In the genomic region with DNA sequence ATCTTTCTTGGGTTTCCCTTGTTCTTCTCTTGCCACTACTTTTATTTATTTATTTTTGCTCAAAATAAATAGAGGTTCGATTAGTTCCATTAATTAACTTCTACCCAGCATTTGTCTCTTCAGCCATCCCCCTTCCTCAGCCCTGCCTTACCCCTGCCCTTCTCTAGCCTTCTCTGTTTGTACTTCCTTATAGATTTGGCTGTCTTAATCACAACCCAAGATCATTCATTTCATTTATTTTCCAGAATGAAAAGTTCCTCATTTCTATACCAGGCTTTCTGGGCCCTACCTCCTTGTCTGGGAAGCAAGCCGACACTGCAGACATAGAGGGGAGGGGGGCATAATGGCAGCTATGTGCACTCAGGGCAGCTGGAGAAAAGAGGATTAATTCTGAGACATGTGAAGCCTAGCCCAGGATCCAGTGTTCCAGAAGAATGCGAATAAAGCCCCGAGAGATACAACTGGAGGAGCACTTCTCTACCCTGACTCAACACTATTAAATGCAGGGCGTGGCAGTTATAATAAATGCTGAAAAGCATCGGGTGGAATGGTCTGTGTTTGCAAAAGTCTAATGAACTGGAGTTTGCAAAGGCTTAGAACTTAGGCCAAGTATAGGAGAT, we compare ENCODE assay signal across 8 cellular contexts. TPM values are rescaled to one million over a fixed set of nuclear protein-coding genes. Genes with fewer than 3 reads are reported as not detected.
DNase-seq lines count a peak whose midpoint lies in the region; ATAC-seq and TF ChIP-seq lines count a peak whose summit lies in the region.

No MANE protein-coding gene starts in this region.

- H3K36me3 ChIP-seq in PC-9 (ENCODE audit: low read depth) (no peaks in the 10 kb centered on the region), esophagus muscularis mucosa (no peaks in the 10 kb centered on the region), parathyroid adenoma (ENCODE audit: control insufficient read depth, insufficient read depth, low read length) (no peaks in the 10 kb centered on the region)

- CTCF ChIA-PET in PC-9 (lab: Charles Lee), result no interaction called here

- no peak for TF ChIP-seq POLR2A in esophagus muscularis mucosa (IDR thresholded peaks at IDR 0.05; ENCODE audit: low read depth)

- H3F3A ChIP-seq in PC-9 (ENCODE audit: insufficient read depth, low read depth), result peaks cover 11% of the 10 kb centered on the region; the same call in 1 of the 2 replicates

- H3K79me2 ChIP-seq in PC-9 (ENCODE audit: low read depth) (no peaks in the 10 kb centered on the region), parathyroid adenoma (peaks cover 1% of the 10 kb centered on the region)

- peak; percentile 49 for DNase-seq in GM04503 (ENCODE audit: low read depth)
- DNase-seq in PC-9, result peak; percentile 24 to 79
- DNase-seq in esophagus muscularis mucosa (ENCODE audit: extremely low spot score), result no peak
- no peak for DNase-seq in cortex of kidney (lab: John Stamatoyannopoulos, UW)
- no peak for DNase-seq in stimulated activated CD4-positive, alpha-beta T cell treated with anti-CD3 and anti-CD28 coated beads, Interleukin-1b, Interleukin-23, amount 100 ng/mL, for 48 hours

- ATAC-seq in HG02870 (IDR thresholded peaks at IDR 0.05; ENCODE audit: unreplicated experiment) (no peak), GM19452 (IDR thresholded peaks at IDR 0.05; ENCODE audit: unreplicated experiment) (no peak)

- no peaks in the 10 kb centered on the region for H3K9me2 ChIP-seq in PC-9 (ENCODE audit: insufficient read depth)

- POLR2A ChIA-PET in PC-9 (lab: Charles Lee; ENCODE audit: unreplicated experiment), result no interaction called here

- H3K9ac ChIP-seq in parathyroid adenoma, result no peak overlapping the region

- H3K4me2 ChIP-seq in PC-9 (peak overlapping the region; percentile 66), parathyroid adenoma (ENCODE audit: low read length) (no peak overlapping the region)

- no peak for TF ChIP-seq CTCF in PC-9 (conservative IDR thresholded peaks at IDR 0.05)
- TF ChIP-seq CTCF in esophagus muscularis mucosa (IDR thresholded peaks at IDR 0.05), result no peak
- no peak for TF ChIP-seq CTCF in parathyroid adenoma (IDR thresholded peaks at IDR 0.05)

- H3K9me3 ChIP-seq in PC-9 (ENCODE audit: insufficient read depth, low read depth) (no peaks in the 10 kb centered on the region), esophagus muscularis mucosa (no peaks in the 10 kb centered on the region), parathyroid adenoma (ENCODE audit: control insufficient read depth, low read length) (no peaks in the 10 kb centered on the region)

- H3K4me1 ChIP-seq in PC-9 (replicated peaks; ENCODE audit: insufficient read depth) (peaks cover 21% of the 10 kb centered on the region), esophagus muscularis mucosa (peaks cover 7 to 28% (median 27%) of the 10 kb centered on the region in 4 donors), parathyroid adenoma (peaks cover 60% of the 10 kb centered on the region)

- no peak for TF ChIP-seq EP300 in esophagus muscularis mucosa (IDR thresholded peaks at IDR 0.05)

- H3K4me3 ChIP-seq in PC-9, result no peak overlapping the region
- H3K4me3 ChIP-seq in esophagus muscularis mucosa, result no peak overlapping the region
- H3K4me3 ChIP-seq in parathyroid adenoma (ENCODE audit: low read depth, low read length), result peak overlapping the region; percentile 2

- 52% methylated on average over 6 of the region's 6 CpGs for WGBS in esophagus muscularis mucosa

- H3K27me3 ChIP-seq in PC-9 (ENCODE audit: insufficient read depth, low read depth) (no peaks in the 10 kb centered on the region), esophagus muscularis mucosa (no peaks in the 10 kb centered on the region), parathyroid adenoma (ENCODE audit: control insufficient read depth, insufficient read depth, low read length) (no peaks in the 10 kb centered on the region)

- peak overlapping the region; percentile 65 for H3K27ac ChIP-seq in PC-9
- peak overlapping the region; percentile 47 to 73 (median 68) for H3K27ac ChIP-seq in esophagus muscularis mucosa (replicated peaks in 1 of 4)
- H3K27ac ChIP-seq in parathyroid adenoma, result peak overlapping the region; percentile 79

- no TSS peak for BruUV-seq in PC-9 (replicated peaks; lab: Mats Ljungman, UMichigan)

- intact Hi-C loops in PC-9 (cut with micrococcal nuclease; ENCODE audit: unreplicated experiment) (no loop called here), esophagus muscularis mucosa (cut with DNase I) (no loop called here)

- H4K20me1 ChIP-seq in PC-9 (ENCODE audit: insufficient read depth), result no peaks in the 10 kb centered on the region

- H2AFZ ChIP-seq in PC-9 (no peak overlapping the region), parathyroid adenoma (peak overlapping the region; percentile 90)

RNA-seq across cellular contexts. Expression of a gene that starts 6.4 kb away (rescaled TPM):
- total RNA-seq in PC-9 (2021) (92.4 and 96.4 TPM in 2 replicates), esophagus muscularis mucosa (10 to 100 TPM; 65.6 to 97.7 (median 78.3) TPM)

RNA-seq across cellular contexts. Expression of a gene that starts 53.7 kb away (rescaled TPM):
- total RNA-seq in PC-9 (2021) (8.5 and 14.9 TPM in 2 replicates), esophagus muscularis mucosa (10 to 100 TPM; 17.6 to 29.5 (median 27.0) TPM)

RNA-seq across cellular contexts. Expression of a gene that starts 54.1 kb away (rescaled TPM):
- total RNA-seq in PC-9 (2021) (14.2 and 20.2 TPM in 2 replicates), esophagus muscularis mucosa (10 to 100 TPM; 45.7 to 72.7 (median 55.3) TPM)

Comparison
In these comparisons a context has a peak if more than half of its experiments do, and no peak if none do; other contexts are left out.
1. DNase-seq: peak in GM04503 (single experiment) and PC-9 (2 of 2); none in esophagus muscularis mucosa (single experiment), cortex of kidney (single experiment) and stimulated activated CD4-positive, alpha-beta T cell treated with anti-CD3 and anti-CD28 coated beads, Interleukin-1b, Interleukin-23, amount 100 ng/mL, for 48 hours (single experiment).
2. Peak in every context shown above with its lines, with median percentiles within 50 percentile points of each other: H3K27ac ChIP-seq.